In the genomic region with DNA sequence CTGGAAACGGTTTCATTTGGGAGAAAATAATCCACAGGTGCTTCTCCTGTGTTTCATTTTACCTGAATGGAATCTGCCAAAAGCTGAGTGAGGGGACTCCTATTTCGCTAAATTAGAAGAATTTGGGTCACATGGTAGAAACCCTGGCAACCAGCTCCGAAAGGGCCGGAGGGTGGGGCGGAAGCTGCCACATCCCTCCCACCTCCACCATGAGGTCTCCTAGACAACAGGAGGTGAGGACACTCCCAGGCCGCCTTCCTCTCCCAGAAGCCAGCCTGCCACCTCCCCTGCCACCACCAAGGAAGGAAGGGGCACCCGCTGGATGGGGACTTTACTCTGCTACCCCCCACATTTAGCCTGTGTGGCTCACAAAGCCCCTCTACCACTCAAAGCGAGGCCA, we compare ENCODE assay signal across 1 cellular context.
TF ChIP-seq lines count a peak whose summit lies in the region.

No MANE protein-coding gene starts in this region.

TF ChIP-seq in GM23338, 12 proteins besides CTCF, POLR2A, EP300 and RAD21 (continued from another document):
- TF ChIP-seq, protein P1, sequence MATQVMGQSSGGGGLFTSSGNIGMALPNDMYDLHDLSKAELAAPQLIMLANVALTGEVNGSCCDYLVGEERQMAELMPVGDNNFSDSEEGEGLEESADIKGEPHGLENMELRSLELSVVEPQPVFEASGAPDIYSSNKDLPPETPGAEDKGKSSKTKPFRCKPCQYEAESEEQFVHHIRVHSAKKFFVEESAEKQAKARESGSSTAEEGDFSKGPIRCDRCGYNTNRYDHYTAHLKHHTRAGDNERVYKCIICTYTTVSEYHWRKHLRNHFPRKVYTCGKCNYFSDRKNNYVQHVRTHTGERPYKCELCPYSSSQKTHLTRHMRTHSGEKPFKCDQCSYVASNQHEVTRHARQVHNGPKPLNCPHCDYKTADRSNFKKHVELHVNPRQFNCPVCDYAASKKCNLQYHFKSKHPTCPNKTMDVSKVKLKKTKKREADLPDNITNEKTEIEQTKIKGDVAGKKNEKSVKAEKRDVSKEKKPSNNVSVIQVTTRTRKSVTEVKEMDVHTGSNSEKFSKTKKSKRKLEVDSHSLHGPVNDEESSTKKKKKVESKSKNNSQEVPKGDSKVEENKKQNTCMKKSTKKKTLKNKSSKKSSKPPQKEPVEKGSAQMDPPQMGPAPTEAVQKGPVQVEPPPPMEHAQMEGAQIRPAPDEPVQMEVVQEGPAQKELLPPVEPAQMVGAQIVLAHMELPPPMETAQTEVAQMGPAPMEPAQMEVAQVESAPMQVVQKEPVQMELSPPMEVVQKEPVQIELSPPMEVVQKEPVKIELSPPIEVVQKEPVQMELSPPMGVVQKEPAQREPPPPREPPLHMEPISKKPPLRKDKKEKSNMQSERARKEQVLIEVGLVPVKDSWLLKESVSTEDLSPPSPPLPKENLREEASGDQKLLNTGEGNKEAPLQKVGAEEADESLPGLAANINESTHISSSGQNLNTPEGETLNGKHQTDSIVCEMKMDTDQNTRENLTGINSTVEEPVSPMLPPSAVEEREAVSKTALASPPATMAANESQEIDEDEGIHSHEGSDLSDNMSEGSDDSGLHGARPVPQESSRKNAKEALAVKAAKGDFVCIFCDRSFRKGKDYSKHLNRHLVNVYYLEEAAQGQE (IDR thresholded peaks at IDR 0.05; ENCODE audit: unreplicated experiment): no peak
- TF ChIP-seq ZNF331 (CRISPR knock-in tag; IDR thresholded peaks at IDR 0.05; ENCODE audit: low read depth) (no peak), EZH2 (IDR thresholded peaks at IDR 0.05; ENCODE audit: low read depth, unreplicated experiment) (no peak), EZH2phosphoT487 (IDR thresholded peaks at IDR 0.05; ENCODE audit: unreplicated experiment) (no peak), CREB1 (CRISPR knock-in tag; IDR thresholded peaks at IDR 0.05; ENCODE audit: low read depth) (no peak), STAT1 (IDR thresholded peaks at IDR 0.05; ENCODE audit: unreplicated experiment) (no peak), NANOG (IDR thresholded peaks at IDR 0.05; ENCODE audit: borderline replicate concordance) (no peak)
